ENCODE assay signal across 15 cellular contexts in the genomic region with DNA sequence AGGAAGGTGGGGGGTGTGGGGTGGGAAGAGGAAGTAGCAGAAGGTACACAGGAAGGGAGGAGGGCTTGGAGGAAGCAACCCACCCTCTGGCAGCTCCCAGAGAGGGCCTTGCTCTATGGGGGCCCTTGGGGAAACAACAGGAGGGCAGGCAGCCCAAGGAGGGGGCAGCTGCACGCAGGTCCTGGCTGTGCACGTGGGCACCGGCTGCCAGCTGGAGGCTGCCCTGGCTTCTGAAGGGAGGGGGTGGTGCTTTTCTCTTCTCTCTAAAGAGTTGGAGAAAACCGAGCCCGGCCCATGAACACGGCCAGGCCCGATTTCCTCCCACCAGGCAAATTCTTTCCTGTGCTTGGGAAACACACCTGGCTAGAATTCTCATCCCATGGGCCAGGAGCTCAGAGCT.
DNase-seq lines count a peak whose midpoint lies in the region; ATAC-seq and TF ChIP-seq lines count a peak whose summit lies in the region.
"Had no signal": no experiment of that assay in that cellular context is flagged by ENCODE, and none has a peak within 500 bp of the region (broad histone marks: within the 10 kb centered on the region; RNA-seq: fewer than 3 reads in every experiment).

No MANE protein-coding gene starts in this region.

- no peak for ATAC-seq in activated T-cell treated with anti-CD3 and anti-CD28 coated beads, Interleukin-2, amount 50 U/mL, for 4 hours
- ATAC-seq in GM23338 = no peak; the same call in 1 of the 3 replicates
- ATAC-seq in naive thymus-derived CD8-positive, alpha-beta T cell = peak; percentile 27 to 54
- ATAC-seq in upper lobe of left lung (ENCODE audit: low FRiP score in 2 of 2) = no peak
- ATAC-seq: psoas muscle had no signal

- H3K4me1 ChIP-seq in GM23338 (ENCODE audit: insufficient read depth) (peaks cover 10% of the 10 kb centered on the region; the same call in 1 of the 2 replicates), hepatocyte (ENCODE audit: insufficient read depth) (peaks cover 28% of the 10 kb centered on the region), upper lobe of left lung (peaks cover 18 to 36% (median 27%) of the 10 kb centered on the region in 4 donors)
- H3K4me1 ChIP-seq: psoas muscle had no signal

- H2AFZ ChIP-seq in GM23338 = peak overlapping the region; percentile 78
- no peak overlapping the region for H2AFZ ChIP-seq in hepatocyte

- H3K9me2 ChIP-seq in GM23338 (ENCODE audit: insufficient read depth) = no peaks in the 10 kb centered on the region
- no peaks in the 10 kb centered on the region for H3K9me2 ChIP-seq in hepatocyte (replicated peaks; ENCODE audit: insufficient read depth)

- POLR2A ChIA-PET in naive thymus-derived CD8-positive, alpha-beta T cell (lab: Charles Lee) = interaction anchor here (0.6 to 2.5 kb wide), 3 partner anchors 11 to 1418 kb away, joined by 3 to 13 read pairs (median 4); no protein-coding TSS in a partner anchor
- POLR2A ChIA-PET in HEK293T (lab: Yijun Ruan, JAX) = no interaction called here

- no peak for TF ChIP-seq POLR2A in upper lobe of left lung (IDR thresholded peaks at IDR 0.05)

- H3K4me2 ChIP-seq in GM23338 (peak overlapping the region; percentile 38; the same call in 1 of the 2 replicates), hepatocyte (no peak overlapping the region)

- CTCF ChIA-PET in HEK293T (lab: Yijun Ruan, JAX) = no interaction called here

- DNase-seq in activated T-cell treated with anti-CD3 and anti-CD28 coated beads, Interleukin-2, amount 50 U/mL, for 4 hours = no peak
- no peak for DNase-seq in activated T-cell treated with anti-CD3 and anti-CD28 coated beads for 4 hours
- no peak for DNase-seq in GM23338 (ENCODE audit: low spot score)
- DNase-seq in NCI-H69 (lab: John Stamatoyannopoulos, UW) = peak; percentile 90
- DNase-seq in naive thymus-derived CD8-positive, alpha-beta T cell = peak in 4 of 10 donors; percentile 12 to 66 (median 28)
- DNase-seq in hepatocyte (ENCODE audit: low spot score) = no peak
- DNase-seq in HEK293T (ENCODE audit: extremely low spot score) = no peak
- DNase-seq in upper lobe of left lung = no peak
- DNase-seq: HFFc6; kidney glomerular epithelial cell; psoas muscle; stimulated activated CD8-positive, alpha-beta memory T cell treated with anti-CD3 and anti-CD28 coated beads, Interleukin-4, amount 100 ng/mL, for 48 hours had no signal

- H4K20me1 ChIP-seq in GM23338 (replicated peaks; ENCODE audit: insufficient read depth) = no peaks in the 10 kb centered on the region
- H4K20me1 ChIP-seq in hepatocyte (ENCODE audit: insufficient read depth, poor library complexity, severe bottlenecking) = no peaks in the 10 kb centered on the region

- H3K9me3 Mint-ChIP-seq in activated T-cell treated with anti-CD3 and anti-CD28 coated beads, Interleukin-2, amount 50 U/mL, for 4 hours = no peaks in the 10 kb centered on the region
- H3K9me3 Mint-ChIP-seq in GM23338 = no peaks in the 10 kb centered on the region
- H3K9me3 Mint-ChIP-seq in naive thymus-derived CD8-positive, alpha-beta T cell = peaks cover 0 to 2% (median 0%) of the 10 kb centered on the region in 9 donors

- H3K27me3 ChIP-seq in GM23338 (ENCODE audit: insufficient read depth) = no peaks in the 10 kb centered on the region
- H3K27me3 ChIP-seq in hepatocyte = no peaks in the 10 kb centered on the region
- no peaks in the 10 kb centered on the region for H3K27me3 ChIP-seq in upper lobe of left lung
- H3K27me3 ChIP-seq: esophagus muscularis mucosa, heart left ventricle, SJSA1 had no signal

- no peak overlapping the region for H3K27ac ChIP-seq in GM23338 (ENCODE audit: low read depth)
- no peak overlapping the region for H3K27ac ChIP-seq in hepatocyte
- peak overlapping the region in 2 of 4 donors; percentile 35 to 42 for H3K27ac ChIP-seq in upper lobe of left lung
- H3K27ac ChIP-seq: esophagus muscularis mucosa, heart left ventricle, psoas muscle, SJSA1 had no signal

- no peaks in the 10 kb centered on the region for H3F3A ChIP-seq in GM23338 (replicated peaks; ENCODE audit: low read depth)

- no peaks in the 10 kb centered on the region for H3K79me2 ChIP-seq in GM23338 (replicated peaks; ENCODE audit: insufficient read depth)
- no peaks in the 10 kb centered on the region for H3K79me2 ChIP-seq in hepatocyte

- H3K27ac Mint-ChIP-seq in GM23338 = no peak overlapping the region
- peak overlapping the region in 7 of 10 donors; percentile 43 to 89 (median 75) for H3K27ac Mint-ChIP-seq in naive thymus-derived CD8-positive, alpha-beta T cell
- H3K27ac Mint-ChIP-seq: HFFc6 had no signal

- H3K4me3 ChIP-seq in GM23338 (no peak overlapping the region), hepatocyte (no peak overlapping the region), upper lobe of left lung (no peak overlapping the region)
- H3K4me3 ChIP-seq: esophagus muscularis mucosa, heart left ventricle, psoas muscle, SJSA1 had no signal

- TF ChIP-seq CTCF in GM23338 (conservative IDR thresholded peaks at IDR 0.05; ENCODE audit: low read depth in 2 of 2) (no peak), hepatocyte (IDR thresholded peaks at IDR 0.05; ENCODE audit: poor library complexity) (no peak), upper lobe of left lung (IDR thresholded peaks at IDR 0.05) (no peak)

- 83% methylated on average over 7 of the region's 7 CpGs for WGBS in hepatocyte (ENCODE audit: low lambda C conversion rate, missing lambda C conversion rate)
- WGBS in upper lobe of left lung, 2 donors = 20 to 25% methylated on average over 5 to 7 of the region's 7 CpGs

- no peaks in the 10 kb centered on the region for H3K36me3 Mint-ChIP-seq in activated T-cell treated with anti-CD3 and anti-CD28 coated beads, Interleukin-2, amount 50 U/mL, for 4 hours (ENCODE audit: insufficient read depth)
- no peaks in the 10 kb centered on the region for H3K36me3 Mint-ChIP-seq in GM23338 (ENCODE audit: low read depth)
- H3K36me3 Mint-ChIP-seq in naive thymus-derived CD8-positive, alpha-beta T cell = peaks cover 0 to 2% (median 0%) of the 10 kb centered on the region in 3 donors

- peaks cover 8% of the 10 kb centered on the region for H3K27me3 Mint-ChIP-seq in activated T-cell treated with anti-CD3 and anti-CD28 coated beads, Interleukin-2, amount 50 U/mL, for 4 hours (ENCODE audit: low read depth)
- peaks cover 9% of the 10 kb centered on the region for H3K27me3 Mint-ChIP-seq in GM23338 (ENCODE audit: insufficient read depth, low read depth, poor library complexity)
- peaks cover 0 to 1% (median 0%) of the 10 kb centered on the region in 5 donors for H3K27me3 Mint-ChIP-seq in naive thymus-derived CD8-positive, alpha-beta T cell

- peak overlapping the region; percentile 12 for H3K4me3 Mint-ChIP-seq in activated T-cell treated with anti-CD3 and anti-CD28 coated beads, Interleukin-2, amount 50 U/mL, for 4 hours
- H3K4me3 Mint-ChIP-seq in GM23338 = no peak overlapping the region
- H3K4me3 Mint-ChIP-seq in naive thymus-derived CD8-positive, alpha-beta T cell = peak overlapping the region; percentile 7 to 83 (median 71)
- H3K4me3 Mint-ChIP-seq: HFFc6 had no signal

- H3K9me3 ChIP-seq in hepatocyte (ENCODE audit: low read depth) (no peaks in the 10 kb centered on the region), upper lobe of left lung (no peaks in the 10 kb centered on the region)
- H3K9me3 ChIP-seq: esophagus muscularis mucosa, psoas muscle, SJSA1 had no signal

- TF ChIP-seq EP300 in upper lobe of left lung (IDR thresholded peaks at IDR 0.05) = no peak

- H3K36me3 ChIP-seq in GM23338 (ENCODE audit: insufficient read depth) (no peaks in the 10 kb centered on the region), hepatocyte (replicated peaks; ENCODE audit: insufficient read depth, low read depth) (no peaks in the 10 kb centered on the region), upper lobe of left lung (no peaks in the 10 kb centered on the region)
- H3K36me3 ChIP-seq: esophagus muscularis mucosa, heart left ventricle, SJSA1 had no signal

- peaks cover 49% of the 10 kb centered on the region for H3K4me1 Mint-ChIP-seq in activated T-cell treated with anti-CD3 and anti-CD28 coated beads, Interleukin-2, amount 50 U/mL, for 4 hours (ENCODE audit: low read depth)
- peaks cover 21% of the 10 kb centered on the region for H3K4me1 Mint-ChIP-seq in GM23338
- H3K4me1 Mint-ChIP-seq in naive thymus-derived CD8-positive, alpha-beta T cell = peaks cover 14 to 52% (median 48%) of the 10 kb centered on the region in 4 donors

TF ChIP-seq in GM23338, 12 proteins besides CTCF, POLR2A, EP300 and RAD21 (continues in another document):
- TF ChIP-seq EZH2 (IDR thresholded peaks at IDR 0.05; ENCODE audit: low read depth, unreplicated experiment) (no peak), STAT1 (IDR thresholded peaks at IDR 0.05; ENCODE audit: unreplicated experiment) (no peak), JUNB (IDR thresholded peaks at IDR 0.05; ENCODE audit: unreplicated experiment) (no peak), NANOG (IDR thresholded peaks at IDR 0.05; ENCODE audit: borderline replicate concordance) (no peak), ETS1 (IDR thresholded peaks at IDR 0.05) (no peak), POLR2AphosphoS5 (IDR thresholded peaks at IDR 0.05; ENCODE audit: low read depth) (no peak)

TF ChIP-seq in HEK293T, 16 proteins besides CTCF, POLR2A, EP300 and RAD21:
- TF ChIP-seq NFRKB (IDR thresholded peaks at IDR 0.05) (no peak), SP1 (IDR thresholded peaks at IDR 0.05) (no peak), TARDBP (IDR thresholded peaks at IDR 0.05) (no peak), BHLHE40 (IDR thresholded peaks at IDR 0.05; ENCODE audit: borderline replicate concordance) (no peak), FOXM1 (IDR thresholded peaks at IDR 0.05; ENCODE audit: borderline replicate concordance) (no peak), HDGF (IDR thresholded peaks at IDR 0.05; ENCODE audit: borderline replicate concordance) (no peak), ZNF384 (IDR thresholded peaks at IDR 0.05) (no peak), LEF1 (IDR thresholded peaks at IDR 0.05; ENCODE audit: borderline replicate concordance) (no peak)
- TF ChIP-seq, protein P1, sequence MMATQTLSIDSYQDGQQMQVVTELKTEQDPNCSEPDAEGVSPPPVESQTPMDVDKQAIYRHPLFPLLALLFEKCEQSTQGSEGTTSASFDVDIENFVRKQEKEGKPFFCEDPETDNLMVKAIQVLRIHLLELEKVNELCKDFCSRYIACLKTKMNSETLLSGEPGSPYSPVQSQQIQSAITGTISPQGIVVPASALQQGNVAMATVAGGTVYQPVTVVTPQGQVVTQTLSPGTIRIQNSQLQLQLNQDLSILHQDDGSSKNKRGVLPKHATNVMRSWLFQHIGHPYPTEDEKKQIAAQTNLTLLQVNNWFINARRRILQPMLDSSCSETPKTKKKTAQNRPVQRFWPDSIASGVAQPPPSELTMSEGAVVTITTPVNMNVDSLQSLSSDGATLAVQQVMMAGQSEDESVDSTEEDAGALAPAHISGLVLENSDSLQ (IDR thresholded peaks at IDR 0.05) = no peak

Comparison
In these comparisons a context has a peak if more than half of its experiments do, and no peak if none do; other contexts are left out.
1. ATAC-seq: peak in naive thymus-derived CD8-positive, alpha-beta T cell (2 of 2); none in activated T-cell treated with anti-CD3 and anti-CD28 coated beads, Interleukin-2, amount 50 U/mL, for 4 hours (0 of 2), GM23338 (single experiment) and upper lobe of left lung (0 of 2).